Comparison of ENCODE assay signal across 8 cellular contexts in the genomic region with DNA sequence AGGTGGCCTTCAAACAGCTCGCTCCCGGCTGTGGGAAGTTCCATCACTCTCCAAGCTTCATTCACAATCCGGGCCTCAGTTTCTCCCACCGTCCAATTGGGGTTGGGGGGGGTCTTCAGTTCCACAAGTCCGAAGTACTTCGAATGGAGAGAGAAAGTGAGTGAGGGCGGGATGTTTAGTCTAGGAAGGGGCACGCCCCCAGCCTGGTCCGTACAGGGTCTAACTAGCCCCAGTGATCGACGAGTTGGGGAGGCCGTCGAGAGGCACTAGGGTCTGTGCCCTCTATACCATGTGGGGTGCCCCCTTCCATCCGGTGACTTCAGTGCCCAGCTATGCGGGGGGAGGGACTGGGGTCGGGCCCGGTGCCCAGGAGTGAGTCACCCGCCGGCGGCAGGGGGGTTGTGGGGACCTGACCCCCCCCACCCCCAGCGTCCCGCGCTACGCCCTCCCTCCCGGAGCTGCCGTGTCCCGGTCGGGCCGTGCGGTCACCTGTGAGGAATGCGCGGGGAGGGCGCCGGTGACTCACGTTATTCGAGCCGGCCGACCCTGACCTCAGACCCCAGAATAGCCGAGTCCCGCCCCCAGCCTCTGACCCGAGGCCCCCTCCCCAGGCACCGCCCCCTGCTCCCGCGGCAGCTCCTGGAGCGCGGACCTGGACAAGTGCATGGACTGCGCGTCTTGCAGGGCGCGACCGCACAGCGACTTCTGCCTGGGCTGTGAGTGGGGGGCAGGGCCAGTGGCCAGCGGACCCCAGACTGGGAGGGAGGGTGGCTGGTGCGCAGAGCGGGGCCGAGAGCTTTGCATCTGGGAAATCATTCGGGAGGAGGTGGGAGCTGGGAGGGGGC. TPM values are rescaled to one million over a fixed set of nuclear protein-coding genes. Genes with fewer than 3 reads are reported as not detected.
DNase-seq lines count a peak whose midpoint lies in the region; ATAC-seq and TF ChIP-seq lines count a peak whose summit lies in the region.

No MANE protein-coding gene starts in this region.

- no peaks in the 10 kb centered on the region for H3K27me3 ChIP-seq in HUES6 (ENCODE audit: control insufficient read depth, insufficient read depth, low read length)

- no peak for TF ChIP-seq CTCF in WTC11 (IDR thresholded peaks at IDR 0.05)
- no peak for TF ChIP-seq CTCF in chondrocyte (IDR thresholded peaks at IDR 0.05)

- CTCF ChIA-PET in WTC11 (lab: Charles Lee): interaction anchor here (0.6 to 8.6 kb wide), 26 partner anchors 11 to 1339 kb away, joined by 3 to 360 read pairs (median 4); a partner anchor contains a TSS

- ATAC-seq in WTC11: peak; percentile 4
- ATAC-seq in GM18870 (IDR thresholded peaks at IDR 0.05; ENCODE audit: unreplicated experiment): no peak
- no peak for ATAC-seq in HG02763 (IDR thresholded peaks at IDR 0.05; ENCODE audit: unreplicated experiment)

- H3K36me3 Mint-ChIP-seq in WTC11: peaks cover 14% of the 10 kb centered on the region
- H3K36me3 Mint-ChIP-seq in chondrocyte (ENCODE audit: low read depth): peaks cover 9% of the 10 kb centered on the region

- no peaks in the 10 kb centered on the region for H3K9me3 Mint-ChIP-seq in WTC11
- no peaks in the 10 kb centered on the region for H3K9me3 Mint-ChIP-seq in chondrocyte (ENCODE audit: low read depth)

- peak overlapping the region; percentile 98 for H3K9ac ChIP-seq in HUES6 (ENCODE audit: low read length)

- peak overlapping the region; percentile 99 for H3K27ac ChIP-seq in HUES6 (ENCODE audit: low read depth, low read length)

- POLR2A ChIA-PET in WTC11 (lab: Charles Lee): interaction anchor here (0.6 to 17.1 kb wide), 15 partner anchors 9 to 149 kb away, joined by 3 to 502 read pairs (median 5); a partner anchor contains a TSS

- H3K9me3 ChIP-seq in HUES6 (ENCODE audit: control insufficient read depth, insufficient read depth, low read depth, low read length): no peaks in the 10 kb centered on the region

- peak; percentile 93 for DNase-seq in AG20443 (ENCODE audit: low spot score)
- DNase-seq in WTC11 (ENCODE audit: low spot score): peak; percentile 85
- DNase-seq in chondrocyte (ENCODE audit: low spot score): peak; percentile 94
- peak; percentile 98 for DNase-seq in kidney tubule cell (ENCODE audit: low spot score)
- DNase-seq in stimulated activated CD4-positive, alpha-beta T cell treated with anti-CD3 and anti-CD28 coated beads, Interleukin-2, amount 100 ng/mL, for 24 hours: peak; percentile 51 to 58

- H3K27ac Mint-ChIP-seq in WTC11 (peak overlapping the region; percentile 99), chondrocyte (ENCODE audit: unreplicated experiment) (peak overlapping the region; percentile 99)

- H3K4me1 Mint-ChIP-seq in WTC11: peaks cover 49% of the 10 kb centered on the region
- H3K4me1 Mint-ChIP-seq in chondrocyte (ENCODE audit: low read depth): peaks cover 29% of the 10 kb centered on the region

- H3K27me3 Mint-ChIP-seq in WTC11 (ENCODE audit: low read depth): peaks cover 2% of the 10 kb centered on the region; the same call in 1 of the 2 replicates
- no peaks in the 10 kb centered on the region for H3K27me3 Mint-ChIP-seq in chondrocyte (ENCODE audit: low read depth)

- H3K4me1 ChIP-seq in HUES6 (ENCODE audit: control insufficient read depth, insufficient read depth, low read length): peaks cover 27% of the 10 kb centered on the region

- peak overlapping the region; percentile 86 for H3K4me3 Mint-ChIP-seq in WTC11
- peak overlapping the region; percentile 91 for H3K4me3 Mint-ChIP-seq in chondrocyte (ENCODE audit: unreplicated experiment)

- H3K4me3 ChIP-seq in HUES6 (ENCODE audit: low read depth, low read length): peak overlapping the region; percentile 94

- H3K36me3 ChIP-seq in HUES6 (ENCODE audit: control insufficient read depth, insufficient read depth, low read length): peaks cover 25% of the 10 kb centered on the region

TF ChIP-seq in WTC11, 78 proteins besides CTCF, POLR2A, EP300 and RAD21 (continues in another document):
- TF ChIP-seq ZNF416 (CRISPR knock-in tag; IDR thresholded peaks at IDR 0.05) (no peak), GABPB1 (CRISPR knock-in tag; IDR thresholded peaks at IDR 0.05) (no peak), CREB1 (CRISPR knock-in tag; IDR thresholded peaks at IDR 0.05) (no peak), PRRX2 (CRISPR knock-in tag; IDR thresholded peaks at IDR 0.05) (no peak), ESRRA (CRISPR knock-in tag; IDR thresholded peaks at IDR 0.05; ENCODE audit: borderline replicate concordance) (no peak), NR1H2 (CRISPR knock-in tag; IDR thresholded peaks at IDR 0.05) (no peak), SP1 (CRISPR knock-in tag; conservative IDR thresholded peaks at IDR 0.05) (peak; percentile 12; the same call in 1 of the 2 replicates), ZNF138 (CRISPR knock-in tag; conservative IDR thresholded peaks at IDR 0.05) (no peak), ATF1 (CRISPR knock-in tag; IDR thresholded peaks at IDR 0.05) (no peak), NR2C2 (CRISPR knock-in tag; IDR thresholded peaks at IDR 0.05) (no peak), HMGA2 (CRISPR knock-in tag; IDR thresholded peaks at IDR 0.05) (0 out of 2 replicates have a peak, but pooled peaks have one; percentile 16), FOXK1 (CRISPR knock-in tag; IDR thresholded peaks at IDR 0.05) (0 out of 2 replicates have a peak, but pooled peaks have one; percentile 12), ZNF232 (CRISPR knock-in tag; IDR thresholded peaks at IDR 0.05) (no peak), ZNF121 (CRISPR knock-in tag; IDR thresholded peaks at IDR 0.05) (no peak), MYBL2 (CRISPR knock-in tag; IDR thresholded peaks at IDR 0.05) (peak; percentile 14; the same call in 1 of the 2 replicates), TP53 (CRISPR knock-in tag; IDR thresholded peaks at IDR 0.05) (peak; percentile 45; the same call in 1 of the 2 replicates)
- TF ChIP-seq, protein P1, sequence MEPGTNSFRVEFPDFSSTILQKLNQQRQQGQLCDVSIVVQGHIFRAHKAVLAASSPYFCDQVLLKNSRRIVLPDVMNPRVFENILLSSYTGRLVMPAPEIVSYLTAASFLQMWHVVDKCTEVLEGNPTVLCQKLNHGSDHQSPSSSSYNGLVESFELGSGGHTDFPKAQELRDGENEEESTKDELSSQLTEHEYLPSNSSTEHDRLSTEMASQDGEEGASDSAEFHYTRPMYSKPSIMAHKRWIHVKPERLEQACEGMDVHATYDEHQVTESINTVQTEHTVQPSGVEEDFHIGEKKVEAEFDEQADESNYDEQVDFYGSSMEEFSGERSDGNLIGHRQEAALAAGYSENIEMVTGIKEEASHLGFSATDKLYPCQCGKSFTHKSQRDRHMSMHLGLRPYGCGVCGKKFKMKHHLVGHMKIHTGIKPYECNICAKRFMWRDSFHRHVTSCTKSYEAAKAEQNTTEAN (CRISPR knock-in tag; IDR thresholded peaks at IDR 0.05): 0 out of 2 replicates have a peak, but pooled peaks have one; percentile 58
- TF ChIP-seq, protein P2, sequence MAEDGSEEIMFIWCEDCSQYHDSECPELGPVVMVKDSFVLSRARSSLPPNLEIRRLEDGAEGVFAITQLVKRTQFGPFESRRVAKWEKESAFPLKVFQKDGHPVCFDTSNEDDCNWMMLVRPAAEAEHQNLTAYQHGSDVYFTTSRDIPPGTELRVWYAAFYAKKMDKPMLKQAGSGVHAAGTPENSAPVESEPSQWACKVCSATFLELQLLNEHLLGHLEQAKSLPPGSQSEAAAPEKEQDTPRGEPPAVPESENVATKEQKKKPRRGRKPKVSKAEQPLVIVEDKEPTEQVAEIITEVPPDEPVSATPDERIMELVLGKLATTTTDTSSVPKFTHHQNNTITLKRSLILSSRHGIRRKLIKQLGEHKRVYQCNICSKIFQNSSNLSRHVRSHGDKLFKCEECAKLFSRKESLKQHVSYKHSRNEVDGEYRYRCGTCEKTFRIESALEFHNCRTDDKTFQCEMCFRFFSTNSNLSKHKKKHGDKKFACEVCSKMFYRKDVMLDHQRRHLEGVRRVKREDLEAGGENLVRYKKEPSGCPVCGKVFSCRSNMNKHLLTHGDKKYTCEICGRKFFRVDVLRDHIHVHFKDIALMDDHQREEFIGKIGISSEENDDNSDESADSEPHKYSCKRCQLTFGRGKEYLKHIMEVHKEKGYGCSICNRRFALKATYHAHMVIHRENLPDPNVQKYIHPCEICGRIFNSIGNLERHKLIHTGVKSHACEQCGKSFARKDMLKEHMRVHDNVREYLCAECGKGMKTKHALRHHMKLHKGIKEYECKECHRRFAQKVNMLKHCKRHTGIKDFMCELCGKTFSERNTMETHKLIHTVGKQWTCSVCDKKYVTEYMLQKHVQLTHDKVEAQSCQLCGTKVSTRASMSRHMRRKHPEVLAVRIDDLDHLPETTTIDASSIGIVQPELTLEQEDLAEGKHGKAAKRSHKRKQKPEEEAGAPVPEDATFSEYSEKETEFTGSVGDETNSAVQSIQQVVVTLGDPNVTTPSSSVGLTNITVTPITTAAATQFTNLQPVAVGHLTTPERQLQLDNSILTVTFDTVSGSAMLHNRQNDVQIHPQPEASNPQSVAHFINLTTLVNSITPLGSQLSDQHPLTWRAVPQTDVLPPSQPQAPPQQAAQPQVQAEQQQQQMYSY (CRISPR knock-in tag; IDR thresholded peaks at IDR 0.05): peak; percentile 88
- TF ChIP-seq, protein P3, sequence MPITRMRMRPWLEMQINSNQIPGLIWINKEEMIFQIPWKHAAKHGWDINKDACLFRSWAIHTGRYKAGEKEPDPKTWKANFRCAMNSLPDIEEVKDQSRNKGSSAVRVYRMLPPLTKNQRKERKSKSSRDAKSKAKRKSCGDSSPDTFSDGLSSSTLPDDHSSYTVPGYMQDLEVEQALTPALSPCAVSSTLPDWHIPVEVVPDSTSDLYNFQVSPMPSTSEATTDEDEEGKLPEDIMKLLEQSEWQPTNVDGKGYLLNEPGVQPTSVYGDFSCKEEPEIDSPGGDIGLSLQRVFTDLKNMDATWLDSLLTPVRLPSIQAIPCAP (CRISPR knock-in tag; IDR thresholded peaks at IDR 0.05): no peak
- TF ChIP-seq, protein P4, sequence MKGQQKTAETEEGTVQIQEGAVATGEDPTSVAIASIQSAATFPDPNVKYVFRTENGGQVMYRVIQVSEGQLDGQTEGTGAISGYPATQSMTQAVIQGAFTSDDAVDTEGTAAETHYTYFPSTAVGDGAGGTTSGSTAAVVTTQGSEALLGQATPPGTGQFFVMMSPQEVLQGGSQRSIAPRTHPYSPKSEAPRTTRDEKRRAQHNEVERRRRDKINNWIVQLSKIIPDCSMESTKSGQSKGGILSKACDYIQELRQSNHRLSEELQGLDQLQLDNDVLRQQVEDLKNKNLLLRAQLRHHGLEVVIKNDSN (CRISPR knock-in tag; IDR thresholded peaks at IDR 0.05): 0 out of 2 replicates have a peak, but pooled peaks have one; percentile 5

RNA-seq across cellular contexts. Expression of a gene that starts 0.7 kb away (rescaled TPM):
- total RNA-seq in WTC11 (2021) (78.9 to 87.0 TPM (median 79.5 TPM) in 3 replicates), chondrocyte (156 to 177 TPM (median 165 TPM) in 3 replicates)

RNA-seq across cellular contexts. Expression of a gene that starts 2.8 kb away (rescaled TPM):
- 746 to 778 TPM (median 775 TPM) in 3 replicates for total RNA-seq in WTC11 (2021)
- 0.27 to 0.69 TPM in 2 of 3 replicates, not detected in the other for total RNA-seq in chondrocyte

RNA-seq across cellular contexts. Expression of a gene that starts 2.9 kb away (rescaled TPM):
- 76.0 to 84.0 TPM (median 83.2 TPM) in 3 replicates for total RNA-seq in WTC11 (2021)
- total RNA-seq in chondrocyte: 74.0 to 101 TPM (median 79.3 TPM) in 3 replicates

RNA-seq across cellular contexts. Expression of a gene that starts 3.0 kb away (rescaled TPM):
- total RNA-seq in WTC11 (2021) (76.5 to 94.2 TPM (median 88.7 TPM) in 3 replicates), chondrocyte (27.4 to 33.4 TPM (median 28.8 TPM) in 3 replicates)

RNA-seq across cellular contexts. Expression of a gene that starts 8.1 kb away (rescaled TPM):
- total RNA-seq in WTC11 (2021): 0.87 to 1.1 TPM (median 0.92 TPM) in 3 replicates
- total RNA-seq in chondrocyte: not detected in 3 replicates

Comparison
In these comparisons a context has a peak if more than half of its experiments do, and no peak if none do; other contexts are left out.
1. RNA of a gene that starts 2.8 kb away (total RNA-seq): 746 to 778 TPM in WTC11; 0.27 to 0.69 TPM in chondrocyte; every median in the first group is over 100 times any median in the second.
2. Peak in every context shown above with its lines, with median percentiles within 50 percentile points of each other: DNase-seq.